In genomic region chr2:88159955-88160415, GRCh38 we compare ENCODE assay signal across 9 cellular contexts. TPM values are rescaled to one million over a fixed set of nuclear protein-coding genes. Genes with fewer than 3 reads are reported as not detected.
A peak's percentile ranks its signal among the peaks of the same experiment; 100 is the strongest.
DNase-seq lines count a peak whose midpoint lies in the region; ATAC-seq and TF ChIP-seq lines count a peak whose summit lies in the region.
"Had no signal": no experiment of that assay in that cellular context is flagged by ENCODE, and none has a peak within 500 bp of the region (broad histone marks: within the 10 kb centered on the region; RNA-seq: fewer than 3 reads in every experiment).

No MANE protein-coding gene starts in this region.

- DNase-seq in activated gamma-delta T cell treated with Interleukin-2 at 50 U/mL for 16 hours (peak; percentile 34), activated gamma-delta T cell (lab: John Stamatoyannopoulos, UW) (no peak), Karpas-422 (peak; percentile 90), SHP77 (lab: John Stamatoyannopoulos, UW) (peak; percentile 34 to 63), foreskin melanocyte (peak; percentile 52), osteoblast (ENCODE audit: insufficient read length, low spot score, missing footprints) (peak; percentile 83)
- DNase-seq in activated naive CD4-positive, alpha-beta T cell treated with Interleukin-2 at 50 U/mL for 16 hours = peak; percentile 59

- no peaks in the 10 kb centered on the region for H3K36me3 ChIP-seq in Karpas-422 (ENCODE audit: insufficient read depth, low read length)
- no peaks in the 10 kb centered on the region for H3K36me3 ChIP-seq in osteoblast (ENCODE audit: insufficient read depth, low read length)

- H3K4me2 ChIP-seq in Karpas-422 (ENCODE audit: low read depth, low read length, poor library complexity, severe bottlenecking) (no peak overlapping the region), osteoblast (ENCODE audit: insufficient read depth, low read length) (no peak overlapping the region)

- H3K27me3 ChIP-seq in Karpas-422 (ENCODE audit: low read length) = no peaks in the 10 kb centered on the region
- H3K27me3 ChIP-seq in osteoblast (ENCODE audit: insufficient read depth, low read length) = peaks cover 3% of the 10 kb centered on the region

- no peak for ATAC-seq in HG02981 (IDR thresholded peaks at IDR 0.05; ENCODE audit: unreplicated experiment)

- H3K4me3 ChIP-seq in Karpas-422 (ENCODE audit: low read length) (no peak overlapping the region), osteoblast (ENCODE audit: insufficient read depth, low read length) (no peak overlapping the region)

- H3K79me2 ChIP-seq in Karpas-422 (ENCODE audit: low read length) (no peaks in the 10 kb centered on the region), osteoblast (ENCODE audit: insufficient read depth, low read length) (no peaks in the 10 kb centered on the region)

- H4K20me1 ChIP-seq in Karpas-422 (ENCODE audit: insufficient read depth, low read depth, low read length) = no peaks in the 10 kb centered on the region
- no peaks in the 10 kb centered on the region for H4K20me1 ChIP-seq in osteoblast (ENCODE audit: insufficient read depth, low read length)

- H3K27ac ChIP-seq in Karpas-422 (ENCODE audit: low read length) (no peak overlapping the region), osteoblast (ENCODE audit: low read depth, low read length) (no peak overlapping the region)

- H3K9me2 ChIP-seq in Karpas-422 (replicated peaks; ENCODE audit: insufficient read depth, low read length) = no peaks in the 10 kb centered on the region

- TF ChIP-seq CTCF in osteoblast (IDR thresholded peaks at IDR 0.05; ENCODE audit: extremely low read depth, low read depth, low read length) = peak; percentile 88

- no peak overlapping the region for H3K9ac ChIP-seq in Karpas-422 (ENCODE audit: low read length)

- H3K9me3 ChIP-seq in Karpas-422 (ENCODE audit: low read length) = no peaks in the 10 kb centered on the region
- no peaks in the 10 kb centered on the region for H3K9me3 ChIP-seq in osteoblast (ENCODE audit: low read depth, low read length)

- H2AFZ ChIP-seq in Karpas-422 (ENCODE audit: low read length) (no peak overlapping the region), osteoblast (ENCODE audit: low read length) (no peak overlapping the region)

- H3K4me1 ChIP-seq in Karpas-422 (ENCODE audit: low read length) (no peaks in the 10 kb centered on the region), osteoblast (ENCODE audit: insufficient read depth, low read length) (no peaks in the 10 kb centered on the region)

RNA-seq across cellular contexts. Expression of gene THNSL2, which starts 10.2 kb away (rescaled TPM):
- 0.69 and 1.8 TPM in 2 replicates for total RNA-seq in Karpas-422 (2014; rRNA removed; shearing (Covaris generic); ENCODE audit: low replicate concordance)
- total RNA-seq in osteoblast = 12.3 and 13.3 TPM in 2 replicates

RNA-seq across cellular contexts. Expression of gene FABP1, which starts 32.1 kb away (rescaled TPM):
- total RNA-seq in Karpas-422 (2014; rRNA removed; shearing (Covaris generic); ENCODE audit: low replicate concordance) = not detected in 2 replicates
- total RNA-seq in osteoblast = under 0.01 TPM in 1 of 2 replicates, not detected in the other
- total RNA-seq: pulmonary artery endothelial cell had no signal
